9 cellular contexts compared by ENCODE assay signal in the genomic region with DNA sequence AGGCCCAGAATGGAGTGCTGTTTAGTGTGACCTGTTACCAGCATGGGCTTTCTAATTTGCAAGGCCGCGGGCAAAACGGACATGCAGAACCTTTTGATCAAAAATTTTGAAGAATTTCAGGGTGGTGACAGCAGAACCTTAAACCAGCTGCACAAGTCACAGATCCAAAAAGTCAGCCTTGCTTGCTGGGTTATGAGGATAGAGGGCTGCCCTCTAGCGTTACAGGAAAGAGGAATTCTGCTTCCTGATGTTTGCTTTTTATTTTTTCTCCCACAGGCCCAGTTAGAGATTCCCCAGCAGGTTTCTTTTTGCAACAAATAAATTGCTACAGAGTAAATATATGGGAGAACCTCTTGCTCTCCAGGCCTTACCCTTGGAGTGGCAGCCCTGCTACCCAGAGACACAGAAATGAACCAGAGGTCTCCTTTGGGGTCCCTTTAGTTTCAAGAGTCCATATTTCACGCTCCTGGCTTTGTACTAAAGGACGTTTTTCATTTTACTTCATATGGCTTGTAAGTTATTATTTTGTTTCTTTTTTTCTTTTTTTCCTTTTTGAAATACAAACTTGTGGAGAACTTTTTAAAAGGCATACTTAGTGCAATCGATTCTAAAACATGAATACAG. TPM values are rescaled to one million over a fixed set of nuclear protein-coding genes. Genes with fewer than 3 reads are reported as not detected.
A peak's percentile ranks its signal among the peaks of the same experiment; 100 is the strongest.
DNase-seq lines count a peak whose midpoint lies in the region; ATAC-seq and TF ChIP-seq lines count a peak whose summit lies in the region.
"Had no signal": no experiment of that assay in that cellular context is flagged by ENCODE, and none has a peak within 500 bp of the region (broad histone marks: within the 10 kb centered on the region; RNA-seq: fewer than 3 reads in every experiment).

No MANE protein-coding gene starts in this region.

- H3K27ac ChIP-seq in coronary artery, result no peak overlapping the region

- peaks cover 5% of the 10 kb centered on the region for H3K4me1 Mint-ChIP-seq in stimulated activated naive CD8-positive, alpha-beta T cell treated with anti-CD3 and anti-CD28 coated beads, Interleukin-15, amount 100 ng/mL, for 72 hours

- no peak overlapping the region for H3K27ac Mint-ChIP-seq in stimulated activated naive CD8-positive, alpha-beta T cell treated with anti-CD3 and anti-CD28 coated beads, Interleukin-15, amount 100 ng/mL, for 72 hours

- no peak for TF ChIP-seq CTCF in coronary artery (IDR thresholded peaks at IDR 0.05)

- H3K4me3 Mint-ChIP-seq in stimulated activated naive CD8-positive, alpha-beta T cell treated with anti-CD3 and anti-CD28 coated beads, Interleukin-15, amount 100 ng/mL, for 72 hours, result no peak overlapping the region

- no peak overlapping the region for H3K4me3 ChIP-seq in coronary artery

- no peak for ATAC-seq in HG02571 (IDR thresholded peaks at IDR 0.05; ENCODE audit: unreplicated experiment)
- ATAC-seq in stimulated activated naive CD8-positive, alpha-beta T cell treated with anti-CD3 and anti-CD28 coated beads, Interleukin-15, amount 100 ng/mL, for 72 hours, result no peak

- DNase-seq in EH (ENCODE audit: low read depth) (peak; percentile 44), NCI-H2081 (lab: John Stamatoyannopoulos, UW) (peak; percentile 73 to 77), T47D (ENCODE audit: low read depth in 1 of 2, low spot score in 1 of 2) (peak; percentile 72 to 77), midbrain (lab: John Stamatoyannopoulos, UW) (peak; percentile 55), coronary artery (ENCODE audit: low spot score) (no peak), dermis blood vessel endothelial cell (no peak)
- no peak for DNase-seq in stimulated activated naive CD8-positive, alpha-beta T cell treated with anti-CD3 and anti-CD28 coated beads, Interleukin-15, amount 100 ng/mL, for 72 hours

- peaks cover 48% of the 10 kb centered on the region for H3K27me3 Mint-ChIP-seq in stimulated activated naive CD8-positive, alpha-beta T cell treated with anti-CD3 and anti-CD28 coated beads, Interleukin-15, amount 100 ng/mL, for 72 hours

- H3K9me3 Mint-ChIP-seq in stimulated activated naive CD8-positive, alpha-beta T cell treated with anti-CD3 and anti-CD28 coated beads, Interleukin-15, amount 100 ng/mL, for 72 hours, result no peaks in the 10 kb centered on the region

- in situ Hi-C loops in T47D (cut with HindIII; ENCODE audit: low pct_unique_long_range_greater_than_20kb, low sequenced_read_pairs), result no loop called here

RNA-seq across cellular contexts. Expression of gene ADCY2, which starts 3.4 kb away (rescaled TPM):
- not detected in 2 replicates for total RNA-seq in dermis blood vessel endothelial cell
- total RNA-seq: LHCN-M2 had no signal

Comparison
In these comparisons a context has a peak if more than half of its experiments do, and no peak if none do; other contexts are left out.
1. DNase-seq: peak in EH (single experiment), NCI-H2081 (2 of 2), T47D (2 of 2) and midbrain (single experiment); none in coronary artery (single experiment), stimulated activated naive CD8-positive, alpha-beta T cell treated with anti-CD3 and anti-CD28 coated beads, Interleukin-15, amount 100 ng/mL, for 72 hours (0 of 2) and dermis blood vessel endothelial cell (single experiment).